8 cellular contexts compared by ENCODE assay signal in genomic region chr12:82358200-82359114, GRCh38. TPM values are rescaled to one million over a fixed set of nuclear protein-coding genes. Genes with fewer than 3 reads are reported as not detected.
DNase-seq lines count a peak whose midpoint lies in the region; ATAC-seq and TF ChIP-seq lines count a peak whose summit lies in the region.

Gene CCDC59 (minus strand): TSS chr12:82358387. CDS start chr12:82358376, 11 bp downstream.
Gene METTL25 (plus strand): TSS chr12:82358529. CDS start chr12:82358566, 37 bp downstream.

- CTCF ChIA-PET in CD4-positive, alpha-beta memory T cell (lab: Charles Lee; ENCODE audit: partially characterized antibody) = interaction anchor here (0.9 to 3.2 kb wide), 13 partner anchors 8 to 715 kb away, joined by 3 to 24 read pairs (median 4); partner anchors contain the start of gene TMTC2
- CTCF ChIA-PET in activated CD4-positive, alpha-beta memory T cell treated with anti-CD3 and anti-CD28 coated beads for 36 hours (lab: Charles Lee) = interaction anchor here (0.6 to 2.7 kb wide), 11 partner anchors 8 to 714 kb away, joined by 3 to 14 read pairs (median 4); partner anchors contain the start of gene TMTC2

- H3K9me3 ChIP-seq in CD4-positive, alpha-beta memory T cell (ENCODE audit: control insufficient read depth in 1 of 2, low read length in 2 of 2) = no peaks in the 10 kb centered on the region
- no peaks in the 10 kb centered on the region for H3K9me3 ChIP-seq in duodenal mucosa (ENCODE audit: control insufficient read depth in 1 of 2, low read length in 2 of 2)

- peak within 1 kb of the TSS; percentile 96 to 100 (median 98) for H3K4me3 Mint-ChIP-seq in CD4-positive, alpha-beta memory T cell
- peak within 1 kb of the TSS; percentile 98 for H3K4me3 Mint-ChIP-seq in activated CD4-positive, alpha-beta memory T cell treated with anti-CD3 and anti-CD28 coated beads for 36 hours

- peaks cover 37 to 71% (median 54%) of the 10 kb centered on the region in 4 donors for H3K4me1 Mint-ChIP-seq in CD4-positive, alpha-beta memory T cell
- peaks cover 44% of the 10 kb centered on the region for H3K4me1 Mint-ChIP-seq in activated CD4-positive, alpha-beta memory T cell treated with anti-CD3 and anti-CD28 coated beads for 36 hours (ENCODE audit: low read depth)

- POLR2A ChIA-PET in CD4-positive, alpha-beta memory T cell (lab: Charles Lee; ENCODE audit: partially characterized antibody) = interaction anchor here (1.0 to 1.5 kb wide), 5 partner anchors 14 to 366 kb away, joined by 3 to 12 read pairs (median 3); partner anchors contain the start of gene TMTC2
- POLR2A ChIA-PET in activated CD4-positive, alpha-beta memory T cell treated with anti-CD3 and anti-CD28 coated beads for 36 hours (lab: Charles Lee) = interaction anchor here (0.6 to 0.7 kb wide), 3 partner anchors 53 to 346 kb away, joined by 3 to 4 read pairs (median 3); no protein-coding TSS in a partner anchor

- ATAC-seq in GM19397 (IDR thresholded peaks at IDR 0.05; ENCODE audit: unreplicated experiment) (peak; percentile 96), HG03571 (IDR thresholded peaks at IDR 0.05; ENCODE audit: unreplicated experiment) (peak; percentile 95)

- H3K36me3 ChIP-seq in CD4-positive, alpha-beta memory T cell (ENCODE audit: insufficient read depth, low read length) = peaks cover 20% of the 10 kb centered on the region
- peaks cover 7 to 24% of the 10 kb centered on the region in 2 donors for H3K36me3 ChIP-seq in duodenal mucosa (ENCODE audit: control insufficient read depth in 1 of 2, insufficient read depth in 2 of 2, low read length in 2 of 2)

- H3K27ac Mint-ChIP-seq in CD4-positive, alpha-beta memory T cell = peak within 1 kb of the TSS; percentile 98 to 100 (median 99)
- peak within 1 kb of the TSS; percentile 97 for H3K27ac Mint-ChIP-seq in activated CD4-positive, alpha-beta memory T cell treated with anti-CD3 and anti-CD28 coated beads for 36 hours

- peaks cover 0 to 6% (median 0%) of the 10 kb centered on the region in 8 donors for H3K9me3 Mint-ChIP-seq in CD4-positive, alpha-beta memory T cell
- no peaks in the 10 kb centered on the region for H3K9me3 Mint-ChIP-seq in activated CD4-positive, alpha-beta memory T cell treated with anti-CD3 and anti-CD28 coated beads for 36 hours

- TF ChIP-seq CTCF in lower leg skin (IDR thresholded peaks at IDR 0.05) = peak in 1 of 3 donors; percentile 98

- peak in 1 of 2 donors; percentile 56 for TF ChIP-seq POLR2A in lower leg skin (IDR thresholded peaks at IDR 0.05)

- WGBS in lower leg skin, 2 donors = 0 to 1% methylated on average over 53 to 61 of the region's 61 CpGs

- peak within 1 kb of the TSS; percentile 96 for H3K27ac ChIP-seq in CD4-positive, alpha-beta memory T cell (ENCODE audit: low read depth, low read length)
- H3K27ac ChIP-seq in duodenal mucosa (ENCODE audit: low read depth, low read length) = peak within 1 kb of the TSS; percentile 94

- peaks cover 35 to 46% of the 10 kb centered on the region in 2 donors for H3K36me3 Mint-ChIP-seq in CD4-positive, alpha-beta memory T cell
- peaks cover 42% of the 10 kb centered on the region for H3K36me3 Mint-ChIP-seq in activated CD4-positive, alpha-beta memory T cell treated with anti-CD3 and anti-CD28 coated beads for 36 hours

- intact Hi-C loops in CD4-positive, alpha-beta memory T cell (cut with micrococcal nuclease) = loop anchor here (1.0 kb wide), 1 partner anchor 714 kb away; no protein-coding TSS in a partner anchor
- intact Hi-C loops in activated CD4-positive, alpha-beta memory T cell treated with anti-CD3 and anti-CD28 coated beads for 36 hours (cut with micrococcal nuclease) = loop anchor here (1.0 kb wide), 2 partner anchors 328 to 714 kb away; partner anchors contain the start of gene TMTC2
- intact Hi-C loops in lower leg skin (cut with DNase I; ENCODE audit: low total_unique reads) = no loop called here

- H3K27me3 Mint-ChIP-seq in CD4-positive, alpha-beta memory T cell = peaks cover 2% of the 10 kb centered on the region in 2 donors
- no peaks in the 10 kb centered on the region for H3K27me3 Mint-ChIP-seq in activated CD4-positive, alpha-beta memory T cell treated with anti-CD3 and anti-CD28 coated beads for 36 hours

- no peaks in the 10 kb centered on the region for H3K27me3 ChIP-seq in CD4-positive, alpha-beta memory T cell (ENCODE audit: insufficient read depth, low read length)
- H3K27me3 ChIP-seq in duodenal mucosa (ENCODE audit: control insufficient read depth in 1 of 2, insufficient read depth in 2 of 2, low read length in 2 of 2) = no peaks in the 10 kb centered on the region

- peak within 1 kb of the TSS; percentile 97 to 99 for H3K9ac ChIP-seq in duodenal mucosa (ENCODE audit: low read depth in 1 of 2, low read length in 2 of 2)

- H3K4me3 ChIP-seq in CD4-positive, alpha-beta memory T cell (ENCODE audit: low read length in 2 of 2) = peak within 1 kb of the TSS; percentile 94 to 96
- H3K4me3 ChIP-seq in duodenal mucosa (ENCODE audit: low read depth in 1 of 2, low read length in 2 of 2) (peak within 1 kb of the TSS; percentile 98 to 99), lower leg skin (ENCODE audit: low read depth, poor library complexity, severe bottlenecking) (peak within 1 kb of the TSS; percentile 90)

- H3K4me1 ChIP-seq in CD4-positive, alpha-beta memory T cell (ENCODE audit: insufficient read depth, low read length) = peaks cover 43% of the 10 kb centered on the region
- peaks cover 24 to 31% of the 10 kb centered on the region in 2 donors for H3K4me1 ChIP-seq in duodenal mucosa (ENCODE audit: control insufficient read depth in 1 of 2, insufficient read depth in 2 of 2, low read length in 2 of 2)

- peak; percentile 97 to 98 (median 98) for DNase-seq in CD4-positive, alpha-beta memory T cell
- peak; percentile 99 for DNase-seq in NCI-H774 (lab: John Stamatoyannopoulos, UW)
- peak; percentile 98 for DNase-seq in activated CD4-positive, alpha-beta memory T cell treated with anti-CD3 and anti-CD28 coated beads for 36 hours
- peak; percentile 97 to 99 for DNase-seq in lower leg skin (ENCODE audit: low spot score in 2 of 2)
- DNase-seq in stimulated activated CD4-positive, alpha-beta T cell treated with anti-CD3 and anti-CD28 coated beads, Interleukin-4, amount 100 ng/mL, for 48 hours (ENCODE audit: low read depth in 2 of 2) = peak; percentile 94 to 96

RNA-seq across cellular contexts. Expression of gene CCDC59, which starts in this region (rescaled TPM):
- 10 to 100 TPM; 58.1 to 60.4 TPM for total RNA-seq in CD4-positive, alpha-beta memory T cell
- 10 to 100 TPM; 85.4 to 89.4 TPM for polyA plus RNA-seq in CD4-positive, alpha-beta memory T cell
- total RNA-seq in activated CD4-positive, alpha-beta memory T cell treated with anti-CD3 and anti-CD28 coated beads for 36 hours = 10 to 100 TPM; 77.6 to 77.8 TPM
- total RNA-seq in lower leg skin = 10 to 100 TPM; 45.2 to 97.7 (median 66.1) TPM

RNA-seq across cellular contexts. Expression of gene METTL25, which starts in this region (rescaled TPM):
- total RNA-seq in CD4-positive, alpha-beta memory T cell = 10 to 100 TPM; 25.7 to 26.3 TPM
- polyA plus RNA-seq in CD4-positive, alpha-beta memory T cell = 10 to 100 TPM in 1 of 2 donors, 1 to 10 TPM in 1; 9.9 to 10.4 TPM
- total RNA-seq in activated CD4-positive, alpha-beta memory T cell treated with anti-CD3 and anti-CD28 coated beads for 36 hours = 1 to 10 TPM; 5.2 to 6.2 TPM
- 10 to 100 TPM in 3 of 4 donors, 1 to 10 TPM in 1; 6.7 to 15.2 (median 13.5) TPM for total RNA-seq in lower leg skin

Comparison
In these comparisons a context has a peak if more than half of its experiments do, and no peak if none do; other contexts are left out.
1. Peak in every context shown above with its lines: DNase-seq, ATAC-seq, H3K4me3 ChIP-seq and H3K27ac ChIP-seq.